Comparison of ENCODE assay signal across 1 cellular context in genomic region chr17:17041571-17042380, GRCh38.
TF ChIP-seq lines count a peak whose summit lies in the region.

No MANE protein-coding gene starts in this region.

TF ChIP-seq in GM12878, 131 proteins besides CTCF, POLR2A, EP300 and RAD21 (continued from another document):
- TF ChIP-seq SKIL (IDR thresholded peaks at IDR 0.05; ENCODE audit: low read depth, poor library complexity, severe bottlenecking) (no peak), TCF12 (IDR thresholded peaks at IDR 0.05; ENCODE audit: low read depth, low read length) (peak; percentile 76; the same call in 1 of the 2 replicates), JUND (IDR thresholded peaks at IDR 0.05; ENCODE audit: low read depth, low read length) (no peak), ZNF592 (IDR thresholded peaks at IDR 0.05) (no peak), MYB (IDR thresholded peaks at IDR 0.05; ENCODE audit: borderline replicate concordance, low read depth, low read length) (no peak), PAX8 (IDR thresholded peaks at IDR 0.05) (no peak), YY1 (IDR thresholded peaks at IDR 0.05; ENCODE audit: low read depth, low read length) (peak; percentile 46; the same call in 1 of the 2 replicates), TCF7 (IDR thresholded peaks at IDR 0.05; ENCODE audit: borderline replicate concordance) (no peak), MEF2A (IDR thresholded peaks at IDR 0.05; ENCODE audit: insufficient read depth, low read depth, low read length) (0 out of 2 replicates have a peak, but pooled peaks have one; percentile 30), TBL1XR1 (IDR thresholded peaks at IDR 0.05; ENCODE audit: low read depth, low read length) (no peak)
